ENCODE assay signal across 1 cellular context in genomic region chr7:87907136-87907906, GRCh38.
TF ChIP-seq lines count a peak whose summit lies in the region.

No MANE protein-coding gene starts in this region.

TF ChIP-seq in K562, 482 proteins besides CTCF, POLR2A, EP300 and RAD21:
- TF ChIP-seq POLR2B (IDR thresholded peaks at IDR 0.05; ENCODE audit: low read depth, partially characterized antibody), result peak; percentile 27
- TF ChIP-seq FOXA3 (CRISPR knock-in tag; conservative IDR thresholded peaks at IDR 0.05 in 1 of 2, IDR thresholded peaks at IDR 0.05 in 1 of 2), result peak in 1 of 2 experiments; percentile 77; a peak in 2 of 4 replicates
